Comparison of ENCODE assay signal across 19 cellular contexts in the genomic region with DNA sequence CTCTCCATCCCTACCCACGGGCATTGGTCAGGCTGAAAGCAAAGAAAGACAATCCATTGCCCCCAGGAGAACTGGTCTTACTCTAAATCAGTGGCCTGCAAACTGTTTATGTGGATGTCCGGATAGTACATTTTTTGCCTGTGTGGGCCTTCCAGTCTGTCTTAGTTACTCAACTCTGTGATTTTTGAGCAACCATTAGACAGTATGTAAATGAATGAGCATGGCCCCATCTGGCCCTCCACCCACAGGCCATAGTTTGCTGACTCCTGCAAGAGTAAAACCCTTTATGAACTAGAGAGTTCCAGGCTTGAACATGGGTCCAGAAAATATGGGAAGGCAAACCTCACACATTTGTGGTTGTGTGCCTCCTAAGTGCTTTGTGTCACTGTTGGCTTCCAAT. TPM values are rescaled to one million over a fixed set of nuclear protein-coding genes. Genes with fewer than 3 reads are reported as not detected.
DNase-seq lines count a peak whose midpoint lies in the region; ATAC-seq and TF ChIP-seq lines count a peak whose summit lies in the region.
"Had no signal": no experiment of that assay in that cellular context is flagged by ENCODE, and none has a peak within 500 bp of the region (broad histone marks: within the 10 kb centered on the region; RNA-seq: fewer than 3 reads in every experiment).

No MANE protein-coding gene starts in this region.

- H3K27ac Mint-ChIP-seq in dendritic cell treated with granulocyte-macrophage colony-stimulating factor and Interleukin-4, amounts not matched to agents 40 ng/mL and 50 ng/mL, for 4 days = peak overlapping the region; percentile 89
- H3K27ac Mint-ChIP-seq: CD4-positive, alpha-beta T cell; GM23338; H9 had no signal

- H3K27me3 ChIP-seq in HL-60 (ENCODE audit: insufficient read depth, poor library complexity, severe bottlenecking) (no peaks in the 10 kb centered on the region), spleen (replicated peaks in 1 of 7) (no peaks in the 10 kb centered on the region), upper lobe of right lung (no peaks in the 10 kb centered on the region), left ventricle myocardium inferior (ENCODE audit: low read depth) (no peaks in the 10 kb centered on the region)

- H3K36me3 ChIP-seq in spleen (peaks cover 0 to 6% (median 0%) of the 10 kb centered on the region in 6 donors), upper lobe of right lung (no peaks in the 10 kb centered on the region), left ventricle myocardium inferior (peaks cover 18% of the 10 kb centered on the region)

- no peaks in the 10 kb centered on the region for H3K27me3 Mint-ChIP-seq in dendritic cell treated with granulocyte-macrophage colony-stimulating factor and Interleukin-4, amounts not matched to agents 40 ng/mL and 50 ng/mL, for 4 days
- H3K27me3 Mint-ChIP-seq: CD4-positive, alpha-beta T cell had no signal

- peak overlapping the region; percentile 82 for H3K27ac ChIP-seq in HL-60 (replicated peaks)
- peak overlapping the region in 5 of 8 donors; percentile 37 to 89 (median 83) for H3K27ac ChIP-seq in spleen
- peak overlapping the region; percentile 47 for H3K27ac ChIP-seq in upper lobe of right lung
- H3K27ac ChIP-seq in coronary artery = no peak overlapping the region
- H3K27ac ChIP-seq in left ventricle myocardium inferior (replicated peaks) = no peak overlapping the region

- peaks cover 0 to 40% (median 12%) of the 10 kb centered on the region in 6 donors for H3K4me1 ChIP-seq in spleen
- H3K4me1 ChIP-seq in upper lobe of right lung = peaks cover 8% of the 10 kb centered on the region
- H3K4me1 ChIP-seq in left ventricle myocardium inferior = no peaks in the 10 kb centered on the region

- 82 to 96% (median 92%) methylated on average over 2 of the region's 2 CpGs for WGBS in spleen, 5 donors

- peaks cover 33% of the 10 kb centered on the region for H3K36me3 Mint-ChIP-seq in dendritic cell treated with granulocyte-macrophage colony-stimulating factor and Interleukin-4, amounts not matched to agents 40 ng/mL and 50 ng/mL, for 4 days (ENCODE audit: low read depth)

- ATAC-seq in upper lobe of right lung = peak; percentile 55
- ATAC-seq: GM12878, GM23338, HCT116 had no signal

- intact Hi-C loops in dendritic cell treated with granulocyte-macrophage colony-stimulating factor and Interleukin-4, amounts not matched to agents 40 ng/mL and 50 ng/mL, for 4 days (cut with micrococcal nuclease) = loop anchor here (2.0 kb wide), 1 partner anchor 15 kb away; no protein-coding TSS in a partner anchor
- intact Hi-C loops in spleen (cut with DNase I; ENCODE audit: low total_unique reads) = no loop called here
- intact Hi-C loops in upper lobe of right lung (cut with DNase I) = no loop called here
- intact Hi-C loops in left ventricle myocardium inferior (cut with micrococcal nuclease) = no loop called here

- H3K9me3 Mint-ChIP-seq in dendritic cell treated with granulocyte-macrophage colony-stimulating factor and Interleukin-4, amounts not matched to agents 40 ng/mL and 50 ng/mL, for 4 days = peaks cover 8% of the 10 kb centered on the region

- H3K4me3 ChIP-seq in HL-60 (replicated peaks; ENCODE audit: insufficient read depth, low read length) (no peak overlapping the region), spleen (no peak overlapping the region), upper lobe of right lung (no peak overlapping the region), coronary artery (no peak overlapping the region), left ventricle myocardium inferior (no peak overlapping the region)
- H3K4me3 ChIP-seq: GM12878, GM23338 had no signal

- no peak for TF ChIP-seq POLR2A in spleen (IDR thresholded peaks at IDR 0.05)

- H3K4me3 Mint-ChIP-seq in dendritic cell treated with granulocyte-macrophage colony-stimulating factor and Interleukin-4, amounts not matched to agents 40 ng/mL and 50 ng/mL, for 4 days = no peak overlapping the region
- H3K4me3 Mint-ChIP-seq: CD4-positive, alpha-beta T cell; CD8-positive, alpha-beta memory T cell; GM23338; H9 had no signal

- no peak for TF ChIP-seq CTCF in HL-60 (IDR thresholded peaks at IDR 0.05; ENCODE audit: insufficient read depth, low read length)
- TF ChIP-seq CTCF in spleen (IDR thresholded peaks at IDR 0.05 in 8 of 11, conservative IDR thresholded peaks at IDR 0.05 in 3 of 11) = no peak
- no peak for TF ChIP-seq CTCF in upper lobe of right lung (IDR thresholded peaks at IDR 0.05)
- TF ChIP-seq CTCF in coronary artery (IDR thresholded peaks at IDR 0.05) = no peak
- TF ChIP-seq CTCF in left ventricle myocardium inferior (IDR thresholded peaks at IDR 0.05; ENCODE audit: borderline replicate concordance) = no peak

- H3K9me3 ChIP-seq in spleen (peaks cover 0 to 18% (median 12%) of the 10 kb centered on the region in 8 donors), upper lobe of right lung (no peaks in the 10 kb centered on the region), left ventricle myocardium inferior (replicated peaks) (peaks cover 16% of the 10 kb centered on the region)

- DNase-seq in HL-60 (ENCODE audit: low read depth in 1 of 2, low spot score in 1 of 2) (no peak), spleen (no peak), upper lobe of right lung (no peak), coronary artery (ENCODE audit: low spot score) (no peak), HT-29 (ENCODE audit: low spot score) (no peak), left ventricle myocardium inferior (no peak)
- DNase-seq in activated CD4-positive, CD25-positive, alpha-beta regulatory T cell (lab: John Stamatoyannopoulos, UW) = no peak
- DNase-seq: C1 segment of cervical spinal cord; CD4-positive, alpha-beta T cell; CD8-positive, alpha-beta memory T cell; DMS 273 treated with DMSO at 0.1 percent for 48 hours; DMS79; EL; GDM1; H9 had no signal

- H3K4me1 Mint-ChIP-seq in dendritic cell treated with granulocyte-macrophage colony-stimulating factor and Interleukin-4, amounts not matched to agents 40 ng/mL and 50 ng/mL, for 4 days (ENCODE audit: low read depth) = peaks cover 75% of the 10 kb centered on the region
- H3K4me1 Mint-ChIP-seq: CD8-positive, alpha-beta memory T cell; GM23338; H9 had no signal

RNA-seq across cellular contexts. Expression of gene CYP1B1, which starts 55.7 kb away (rescaled TPM):
- total RNA-seq in spleen (100 to 1,000 TPM in 2 of 7 donors, 10 to 100 TPM in 5; 50.4 to 121 (median 73.6) TPM), upper lobe of right lung (69.4 TPM), left ventricle myocardium inferior (17.7 TPM)
- 10 to 100 TPM; 17.7 to 26.4 (median 22.6) TPM for polyA plus RNA-seq in spleen
- 13.5 and 17.7 TPM in 2 replicates for total RNA-seq in HT-29 (2014; rRNA removed; shearing (Covaris generic))
- polyA plus RNA-seq: CD8-positive, alpha-beta memory T cell had no signal

Comparison
In these comparisons a context has a peak if more than half of its experiments do, and no peak if none do; other contexts are left out.
1. H3K27ac ChIP-seq: peak in HL-60 (single experiment), spleen (5 of 8) and upper lobe of right lung (single experiment); none in coronary artery (0 of 2) and left ventricle myocardium inferior (single experiment).